ENCODE assay signal across 8 cellular contexts in genomic region chr13:27826379-27827353, GRCh38. TPM values are rescaled to one million over a fixed set of nuclear protein-coding genes. Genes with fewer than 3 reads are reported as not detected.
DNase-seq lines count a peak whose midpoint lies in the region; ATAC-seq and TF ChIP-seq lines count a peak whose summit lies in the region.

No MANE protein-coding gene starts in this region.

- CTCF ChIA-PET in activated CD8-positive, alpha-beta T cell treated with anti-CD3 and anti-CD28 coated beads for 36 hours (lab: Charles Lee), result interaction anchor here (0.6 to 11.7 kb wide), 101 partner anchors 9 to 1041 kb away, joined by 3 to 200 read pairs (median 4); partner anchors contain the start of genes GSX1, PDX1, RASL11A and URAD

- no peaks in the 10 kb centered on the region for H3K36me3 Mint-ChIP-seq in activated CD8-positive, alpha-beta T cell treated with anti-CD3 and anti-CD28 coated beads for 36 hours (ENCODE audit: low read depth)
- no peaks in the 10 kb centered on the region for H3K36me3 Mint-ChIP-seq in memory B cell

- no peak overlapping the region for H3K27ac Mint-ChIP-seq in activated CD8-positive, alpha-beta T cell treated with anti-CD3 and anti-CD28 coated beads for 36 hours
- H3K27ac Mint-ChIP-seq in memory B cell, result no peak overlapping the region

- DNase-seq in COLO668 (lab: John Stamatoyannopoulos, UW; ENCODE audit: unreplicated experiment), result peak; percentile 92
- DNase-seq in NCI-H748 treated with DMSO at 0.1 percent for 48 hours (lab: John Stamatoyannopoulos, UW), result peak; percentile 97
- DNase-seq in activated CD8-positive, alpha-beta T cell treated with anti-CD3 and anti-CD28 coated beads for 36 hours, result peak; percentile 77
- DNase-seq in effector CD8-positive, alpha-beta T cell (lab: John Stamatoyannopoulos, UW), result peak; percentile 39
- peak; percentile 71 to 77 for DNase-seq in memory B cell (ENCODE audit: low spot score in 2 of 2)
- DNase-seq in stimulated activated CD4-positive, alpha-beta T cell treated with anti-CD3 and anti-CD28 coated beads, TNF-alpha, amount 100 ng/mL, for 48 hours (ENCODE audit: low read depth in 3 of 3), result peak; percentile 30 to 46 (median 43)

- ATAC-seq in HG03442 (IDR thresholded peaks at IDR 0.05; ENCODE audit: unreplicated experiment) (peak; percentile 47), memory B cell (ENCODE audit: low read depth) (peak; percentile 55), GM19324 (IDR thresholded peaks at IDR 0.05; ENCODE audit: low FRiP score, unreplicated experiment) (no peak)
- ATAC-seq in activated CD8-positive, alpha-beta T cell treated with anti-CD3 and anti-CD28 coated beads for 36 hours, result peak; percentile 65

- no peak overlapping the region for H3K4me3 Mint-ChIP-seq in activated CD8-positive, alpha-beta T cell treated with anti-CD3 and anti-CD28 coated beads for 36 hours
- H3K4me3 Mint-ChIP-seq in memory B cell, result peak overlapping the region; percentile 21

- peaks cover 8% of the 10 kb centered on the region for H3K4me1 Mint-ChIP-seq in activated CD8-positive, alpha-beta T cell treated with anti-CD3 and anti-CD28 coated beads for 36 hours (ENCODE audit: low read depth)
- H3K4me1 Mint-ChIP-seq in memory B cell, result peaks cover 7% of the 10 kb centered on the region

- TF ChIP-seq CTCF in activated CD8-positive, alpha-beta T cell treated with anti-CD3 and anti-CD28 coated beads for 36 hours (IDR thresholded peaks at IDR 0.05), result peak; percentile 97

- H3K27me3 Mint-ChIP-seq in activated CD8-positive, alpha-beta T cell treated with anti-CD3 and anti-CD28 coated beads for 36 hours, result peaks cover 69% of the 10 kb centered on the region
- peaks cover 17% of the 10 kb centered on the region for H3K27me3 Mint-ChIP-seq in memory B cell

- H3K9me3 Mint-ChIP-seq in activated CD8-positive, alpha-beta T cell treated with anti-CD3 and anti-CD28 coated beads for 36 hours, result no peaks in the 10 kb centered on the region
- no peaks in the 10 kb centered on the region for H3K9me3 Mint-ChIP-seq in memory B cell

- intact Hi-C loops in activated CD8-positive, alpha-beta T cell treated with anti-CD3 and anti-CD28 coated beads for 36 hours (cut with micrococcal nuclease), result loop anchor here (2.0 to 5.0 kb wide), 4 partner anchors 54 to 464 kb away; no protein-coding TSS in a partner anchor

- POLR2A ChIA-PET in activated CD8-positive, alpha-beta T cell treated with anti-CD3 and anti-CD28 coated beads for 36 hours (lab: Charles Lee), result interaction anchor here (0.6 to 2.8 kb wide), 4 partner anchors 54 to 589 kb away, joined by 3 to 7 read pairs (median 4); no protein-coding TSS in a partner anchor

RNA-seq across cellular contexts. Expression of gene GSX1, which starts 34.4 kb away (rescaled TPM):
- not detected for total RNA-seq in activated CD8-positive, alpha-beta T cell treated with anti-CD3 and anti-CD28 coated beads for 36 hours

Comparison
In these comparisons a context has a peak if more than half of its experiments do, and no peak if none do; other contexts are left out.
1. DNase-seq: peak in every context shown above with its lines; median percentile 97 in NCI-H748 treated with DMSO at 0.1 percent for 48 hours; 92 in COLO668; 77 in activated CD8-positive, alpha-beta T cell treated with anti-CD3 and anti-CD28 coated beads for 36 hours; 74 in memory B cell; 43 in stimulated activated CD4-positive, alpha-beta T cell treated with anti-CD3 and anti-CD28 coated beads, TNF-alpha, amount 100 ng/mL, for 48 hours; 39 in effector CD8-positive, alpha-beta T cell.